17 cellular contexts compared by ENCODE assay signal in genomic region chr14:95146079-95146771, GRCh38. TPM values are rescaled to one million over a fixed set of nuclear protein-coding genes. Genes with fewer than 3 reads are reported as not detected.
A peak's percentile ranks its signal among the peaks of the same experiment; 100 is the strongest.
DNase-seq lines count a peak whose midpoint lies in the region; ATAC-seq and TF ChIP-seq lines count a peak whose summit lies in the region.
"Had no signal": no experiment of that assay in that cellular context is flagged by ENCODE, and none has a peak within 500 bp of the region (broad histone marks: within the 10 kb centered on the region; RNA-seq: fewer than 3 reads in every experiment).

No MANE protein-coding gene starts in this region.

- DNase-seq in activated naive CD8-positive, alpha-beta T cell treated with anti-CD3 and anti-CD28 coated beads for 36 hours = no peak
- DNase-seq in activated naive CD8-positive, alpha-beta T cell treated with anti-CD3 and anti-CD28 coated beads, Interleukin-2, amount 50 U/mL, for 24 hours = no peak
- DNase-seq in mammary epithelial cell (peak; percentile 75), memory B cell (ENCODE audit: low spot score in 2 of 2) (no peak), adrenal gland (no peak), ascending aorta (ENCODE audit: low spot score in 2 of 2) (no peak)
- DNase-seq: 8988T; activated CD8-positive, alpha-beta memory T cell treated with anti-CD3 and anti-CD28 coated beads for 24 hours; activated naive CD4-positive, alpha-beta T cell treated with anti-CD3 and anti-CD28 coated beads for 36 hours; caudate nucleus; Karpas-422; kidney glomerular epithelial cell; right cardiac atrium; SHP77; stimulated activated naive CD4-positive, alpha-beta T cell had no signal

- no peak for TF ChIP-seq CTCF in mammary epithelial cell (conservative IDR thresholded peaks at IDR 0.05 in 1 of 2, IDR thresholded peaks at IDR 0.05 in 1 of 2; ENCODE audit: extremely low read depth in 1 of 2, insufficient read depth in 1 of 2, low read depth in 1 of 2, low read length in 2 of 2)
- no peak for TF ChIP-seq CTCF in adrenal gland (IDR thresholded peaks at IDR 0.05)
- no peak for TF ChIP-seq CTCF in ascending aorta (IDR thresholded peaks at IDR 0.05)

- H3K9ac ChIP-seq in mammary epithelial cell (ENCODE audit: insufficient read depth, low read length) = no peak overlapping the region

- no peak for ATAC-seq in activated naive CD8-positive, alpha-beta T cell treated with anti-CD3 and anti-CD28 coated beads, Interleukin-2, amount 50 U/mL, for 24 hours
- no peak for ATAC-seq in memory B cell (ENCODE audit: low read depth)
- no peak for ATAC-seq in HG03442 (IDR thresholded peaks at IDR 0.05; ENCODE audit: unreplicated experiment)

- dilution Hi-C loops in mammary epithelial cell (cut with HindIII; ENCODE audit: low sequenced_read_pairs) = no loop called here

- WGBS in mammary epithelial cell (ENCODE audit: low coverage, missing lambda C conversion rate) = 94% methylated on average over 9 of the region's 10 CpGs
- 74 to 86% (median 77%) methylated on average over 10 of the region's 10 CpGs for WGBS in adrenal gland, 4 donors

- peak overlapping the region; percentile 25 for H3K27ac Mint-ChIP-seq in activated naive CD8-positive, alpha-beta T cell treated with anti-CD3 and anti-CD28 coated beads for 36 hours
- no peak overlapping the region for H3K27ac Mint-ChIP-seq in activated naive CD8-positive, alpha-beta T cell treated with anti-CD3 and anti-CD28 coated beads, Interleukin-2, amount 50 U/mL, for 24 hours
- H3K27ac Mint-ChIP-seq in memory B cell = peak overlapping the region; percentile 36
- H3K27ac Mint-ChIP-seq: activated naive CD4-positive, alpha-beta T cell treated with anti-CD3 and anti-CD28 coated beads for 36 hours had no signal

- H3K4me1 ChIP-seq in mammary epithelial cell (ENCODE audit: insufficient read depth, low read length) (peaks cover 3% of the 10 kb centered on the region), adrenal gland (replicated peaks in 1 of 2) (peaks cover 13 to 70% of the 10 kb centered on the region in 2 donors), ascending aorta (peaks cover 0 to 24% of the 10 kb centered on the region in 2 donors)

- peaks cover 3% of the 10 kb centered on the region for H3K9me3 ChIP-seq in mammary epithelial cell (replicated peaks; ENCODE audit: insufficient read depth, low read length)
- no peaks in the 10 kb centered on the region for H3K9me3 ChIP-seq in adrenal gland (replicated peaks in 1 of 3)
- H3K9me3 ChIP-seq in ascending aorta = peaks cover 9 to 11% of the 10 kb centered on the region in 2 donors

- H3K36me3 Mint-ChIP-seq in activated naive CD8-positive, alpha-beta T cell treated with anti-CD3 and anti-CD28 coated beads for 36 hours = peaks cover 32% of the 10 kb centered on the region
- peaks cover 22% of the 10 kb centered on the region for H3K36me3 Mint-ChIP-seq in activated naive CD8-positive, alpha-beta T cell treated with anti-CD3 and anti-CD28 coated beads, Interleukin-2, amount 50 U/mL, for 24 hours (ENCODE audit: low read depth)
- H3K36me3 Mint-ChIP-seq in memory B cell = peaks cover 17% of the 10 kb centered on the region

- H3K27me3 Mint-ChIP-seq in activated naive CD8-positive, alpha-beta T cell treated with anti-CD3 and anti-CD28 coated beads for 36 hours = no peaks in the 10 kb centered on the region
- H3K27me3 Mint-ChIP-seq in activated naive CD8-positive, alpha-beta T cell treated with anti-CD3 and anti-CD28 coated beads, Interleukin-2, amount 50 U/mL, for 24 hours = no peaks in the 10 kb centered on the region
- no peaks in the 10 kb centered on the region for H3K27me3 Mint-ChIP-seq in memory B cell

- TF ChIP-seq POLR2A in adrenal gland (IDR thresholded peaks at IDR 0.05) = no peak

- H3K27ac ChIP-seq in mammary epithelial cell (ENCODE audit: insufficient read depth, low read depth, low read length) (no peak overlapping the region), temporal lobe (ENCODE audit: low read depth, low read length) (peak overlapping the region; percentile 31), adrenal gland (peak overlapping the region in 2 of 5 donors; percentile 9 to 11), ascending aorta (no peak overlapping the region)

- H3K4me3 ChIP-seq in mammary epithelial cell (replicated peaks in 1 of 3; ENCODE audit: insufficient read depth in 1 of 3, low read depth in 2 of 3, low read length in 3 of 3) (no peak overlapping the region), adrenal gland (no peak overlapping the region), ascending aorta (no peak overlapping the region)

- intact Hi-C loops in mammary epithelial cell (cut with micrococcal nuclease) = no loop called here
- intact Hi-C loops in adrenal gland (cut with DNase I) = no loop called here
- intact Hi-C loops in ascending aorta (cut with DNase I) = no loop called here

- CTCF ChIA-PET in mammary epithelial cell (lab: Charles Lee; ENCODE audit: low non-redundant PET) = no interaction called here

- H2AFZ ChIP-seq in mammary epithelial cell (ENCODE audit: low read depth, low read length) = no peak overlapping the region

- H3K4me2 ChIP-seq in mammary epithelial cell (ENCODE audit: insufficient read depth, low read depth, low read length) = no peak overlapping the region

- H3K27me3 ChIP-seq in mammary epithelial cell (ENCODE audit: insufficient read depth, low read length) (no peaks in the 10 kb centered on the region), adrenal gland (no peaks in the 10 kb centered on the region), ascending aorta (no peaks in the 10 kb centered on the region)

- no peak overlapping the region for H3K4me3 Mint-ChIP-seq in activated naive CD8-positive, alpha-beta T cell treated with anti-CD3 and anti-CD28 coated beads for 36 hours
- no peak overlapping the region for H3K4me3 Mint-ChIP-seq in activated naive CD8-positive, alpha-beta T cell treated with anti-CD3 and anti-CD28 coated beads, Interleukin-2, amount 50 U/mL, for 24 hours
- H3K4me3 Mint-ChIP-seq in memory B cell = no peak overlapping the region
- H3K4me3 Mint-ChIP-seq: activated naive CD4-positive, alpha-beta T cell treated with anti-CD3 and anti-CD28 coated beads for 36 hours had no signal

- in situ Hi-C loops in mammary epithelial cell (cut with MboI; ENCODE audit: low sequenced_read_pairs in 2 of 2) = no loop called here

- H3K36me3 ChIP-seq in mammary epithelial cell (ENCODE audit: insufficient read depth, low read length) (no peaks in the 10 kb centered on the region), adrenal gland (replicated peaks in 1 of 2) (no peaks in the 10 kb centered on the region), ascending aorta (no peaks in the 10 kb centered on the region)

- peaks cover 97% of the 10 kb centered on the region for H3K79me2 ChIP-seq in mammary epithelial cell (ENCODE audit: insufficient read depth, low read length)

- H4K20me1 ChIP-seq in mammary epithelial cell (ENCODE audit: insufficient read depth, low read length) = no peaks in the 10 kb centered on the region

- peaks cover 71% of the 10 kb centered on the region for H3K4me1 Mint-ChIP-seq in activated naive CD8-positive, alpha-beta T cell treated with anti-CD3 and anti-CD28 coated beads for 36 hours
- peaks cover 78% of the 10 kb centered on the region for H3K4me1 Mint-ChIP-seq in activated naive CD8-positive, alpha-beta T cell treated with anti-CD3 and anti-CD28 coated beads, Interleukin-2, amount 50 U/mL, for 24 hours
- H3K4me1 Mint-ChIP-seq in memory B cell = peaks cover 42% of the 10 kb centered on the region

- peaks cover 11% of the 10 kb centered on the region for H3K9me3 Mint-ChIP-seq in activated naive CD8-positive, alpha-beta T cell treated with anti-CD3 and anti-CD28 coated beads for 36 hours
- H3K9me3 Mint-ChIP-seq in activated naive CD8-positive, alpha-beta T cell treated with anti-CD3 and anti-CD28 coated beads, Interleukin-2, amount 50 U/mL, for 24 hours = peaks cover 18% of the 10 kb centered on the region
- peaks cover 13% of the 10 kb centered on the region for H3K9me3 Mint-ChIP-seq in memory B cell

- no TSS peak for BruUV-seq in mammary epithelial cell (replicated peaks; lab: Mats Ljungman, UMichigan)

RNA-seq across cellular contexts. Expression of gene DICER1, which starts 11.1 kb away (rescaled TPM):
- 10 to 100 TPM; 53.1 to 60.3 TPM for total RNA-seq in activated naive CD8-positive, alpha-beta T cell treated with anti-CD3 and anti-CD28 coated beads for 36 hours
- total RNA-seq in mammary epithelial cell (10 to 100 TPM; 48.4 to 56.0 TPM), temporal lobe (102 TPM), adrenal gland (10 to 100 TPM; 15.3 to 69.4 (median 43.8) TPM), ascending aorta (134 TPM)
- polyA plus RNA-seq in mammary epithelial cell (17.1 TPM), adrenal gland (10 to 100 TPM in 2 of 3 donors, 1 to 10 TPM in 1; 7.1 to 22.8 (median 11.5) TPM)
- polyA minus RNA-seq in mammary epithelial cell = 185 TPM
